ENCODE assay signal across 19 cellular contexts in the genomic region with DNA sequence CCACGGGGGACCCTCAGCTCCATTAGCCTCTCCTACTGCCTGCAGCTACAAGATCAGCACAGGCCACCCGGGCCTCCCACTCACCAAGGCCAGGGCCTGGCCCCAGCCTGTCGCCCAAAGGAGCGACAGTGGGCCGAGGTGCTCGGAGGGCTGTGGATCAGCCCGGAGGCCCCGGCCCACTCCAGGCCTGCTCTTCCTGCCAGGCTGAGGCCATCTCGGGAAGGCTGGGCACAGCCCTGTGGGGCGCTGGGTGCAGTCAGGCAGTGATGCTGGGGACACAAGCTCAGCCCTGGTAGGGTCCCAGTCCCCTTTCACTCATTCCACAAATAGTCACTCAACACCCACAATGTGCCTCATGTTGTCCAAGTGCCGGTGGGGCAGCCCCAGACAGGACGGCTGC. TPM values are rescaled to one million over a fixed set of nuclear protein-coding genes. Genes with fewer than 3 reads are reported as not detected.
A peak's percentile ranks its signal among the peaks of the same experiment; 100 is the strongest.
DNase-seq lines count a peak whose midpoint lies in the region; ATAC-seq and TF ChIP-seq lines count a peak whose summit lies in the region.
"Had no signal": no experiment of that assay in that cellular context is flagged by ENCODE, and none has a peak within 500 bp of the region (broad histone marks: within the 10 kb centered on the region; RNA-seq: fewer than 3 reads in every experiment).

No MANE protein-coding gene starts in this region.

- H3K27ac ChIP-seq in body of pancreas (peak overlapping the region; percentile 75 to 96 (median 84)), gastroesophageal sphincter (peak overlapping the region in 2 of 4 donors; percentile 37 to 53), mucosa of rectum (ENCODE audit: low read depth in 2 of 2, low read length in 2 of 2) (peak overlapping the region; percentile 72 to 80), stomach (peak overlapping the region; percentile 82 to 90 (median 87))
- H3K27ac ChIP-seq: testis, WERI-Rb-1 had no signal

- TF ChIP-seq EP300 in gastroesophageal sphincter (IDR thresholded peaks at IDR 0.05) (no peak), stomach (IDR thresholded peaks at IDR 0.05) (no peak)

- WGBS in body of pancreas, 2 donors: 66 to 79% methylated on average over 2 to 12 of the region's 12 CpGs
- no CpG with 5 or more reads among the region's 12 CpGs for WGBS in gastroesophageal sphincter (ENCODE audit: low coverage in 1 of 2), 2 donors
- WGBS in stomach, 5 donors: 22 to 82% (median 45%) methylated on average over 6 to 12 of the region's 12 CpGs

- ATAC-seq in body of pancreas: no peak
- ATAC-seq in gastroesophageal sphincter: peak; percentile 19
- ATAC-seq in esophagus mucosa: no peak
- ATAC-seq: natural killer cell treated with Interleukin-12 subunit alpha and Interleukin-12 subunit beta and Interleukin-15 and Interleukin-18, amount 100 ng/mL, for 72 hours had no signal

- DNase-seq in body of pancreas: no peak
- no peak for DNase-seq in stomach
- DNase-seq in activated CD4-positive, alpha-beta T cell treated with anti-CD3 and anti-CD28 coated beads, Interleukin-2, amount 50 U/mL, for 48 hours: no peak
- DNase-seq in DMS 273 treated with DMSO at 0.1 percent for 48 hours (lab: John Stamatoyannopoulos, UW): no peak
- DNase-seq: activated CD4-positive, alpha-beta memory T cell treated with anti-CD3 and anti-CD28 coated beads, Interleukin-2, amount 10 ng/mL, durations not matched to agents 7 days and 5 days; CD8-positive, alpha-beta memory T cell; central memory CD4-positive, alpha-beta T cell; DND-41; effector CD4-positive, alpha-beta T cell; Karpas-422; NCI-H1048; stimulated activated CD4-positive, alpha-beta T cell treated with anti-CD3 and anti-CD28 coated beads, Interleukin-12 subunit alpha, Interleukin-12 subunit beta, amount 100 ng/mL, for 4 hours; stimulated activated CD8-positive, alpha-beta memory T cell treated with anti-CD3 and anti-CD28 coated beads, Interleukin-4, amount 100 ng/mL, for 48 hours; testis; WERI-Rb-1 had no signal

- peak overlapping the region in 1 of 2 donors; percentile 55 for H3K9ac ChIP-seq in mucosa of rectum (ENCODE audit: low read depth in 1 of 2, low read length in 2 of 2)

- H3K27me3 ChIP-seq in body of pancreas (no peaks in the 10 kb centered on the region), gastroesophageal sphincter (no peaks in the 10 kb centered on the region), mucosa of rectum (ENCODE audit: control insufficient read depth in 2 of 2, insufficient read depth in 2 of 2, low read length in 2 of 2) (no peaks in the 10 kb centered on the region), stomach (no peaks in the 10 kb centered on the region)
- H3K27me3 ChIP-seq: testis had no signal

- intact Hi-C loops in body of pancreas (cut with DNase I): no loop called here
- intact Hi-C loops in stomach (cut with DNase I; ENCODE audit: low total_unique reads): no loop called here

- H3K36me3 ChIP-seq in body of pancreas (replicated peaks in 1 of 2; ENCODE audit: insufficient read depth in 1 of 2, low read depth in 2 of 2) (no peaks in the 10 kb centered on the region), gastroesophageal sphincter (no peaks in the 10 kb centered on the region), mucosa of rectum (ENCODE audit: control insufficient read depth in 2 of 2, insufficient read depth in 2 of 2, low read length in 2 of 2) (no peaks in the 10 kb centered on the region), stomach (no peaks in the 10 kb centered on the region)
- H3K36me3 ChIP-seq: WERI-Rb-1 had no signal

- TF ChIP-seq POLR2A in body of pancreas (IDR thresholded peaks at IDR 0.05) (no peak), gastroesophageal sphincter (IDR thresholded peaks at IDR 0.05) (no peak), stomach (IDR thresholded peaks at IDR 0.05) (no peak)

- H3K9me3 ChIP-seq in body of pancreas (no peaks in the 10 kb centered on the region), gastroesophageal sphincter (no peaks in the 10 kb centered on the region), mucosa of rectum (ENCODE audit: control insufficient read depth in 2 of 2, low read length in 2 of 2) (no peaks in the 10 kb centered on the region), stomach (no peaks in the 10 kb centered on the region)
- H3K9me3 ChIP-seq: testis had no signal

- H3K4me3 ChIP-seq in body of pancreas (no peak overlapping the region), gastroesophageal sphincter (no peak overlapping the region), mucosa of rectum (ENCODE audit: low read length in 2 of 2) (no peak overlapping the region), stomach (no peak overlapping the region)
- H3K4me3 ChIP-seq: testis had no signal

- no peak for TF ChIP-seq CTCF in body of pancreas (IDR thresholded peaks at IDR 0.05)
- no peak for TF ChIP-seq CTCF in gastroesophageal sphincter (IDR thresholded peaks at IDR 0.05)
- TF ChIP-seq CTCF in stomach (IDR thresholded peaks at IDR 0.05): no peak

- H3K4me1 ChIP-seq in body of pancreas (peaks cover 41% of the 10 kb centered on the region), gastroesophageal sphincter (peaks cover 0 to 32% (median 3%) of the 10 kb centered on the region in 3 donors), mucosa of rectum (ENCODE audit: control insufficient read depth in 2 of 2, insufficient read depth in 2 of 2, low read length in 2 of 2) (peaks cover 29 to 32% of the 10 kb centered on the region in 2 donors), stomach (peaks cover 48 to 76% (median 62%) of the 10 kb centered on the region in 4 donors)
- H3K4me1 ChIP-seq: testis had no signal

RNA-seq across cellular contexts. Expression of gene CASZ1, which starts 58.8 kb away (rescaled TPM):
- total RNA-seq in body of pancreas (10 to 100 TPM in 1 of 2 donors, 1 to 10 TPM in 1; 9.3 to 14.2 TPM), gastroesophageal sphincter (10 to 100 TPM; 22.1 to 47.4 (median 28.0) TPM), stomach (100 to 1,000 TPM in 2 of 5 donors, 10 to 100 TPM in 3; 24.6 to 166 (median 66.5) TPM), esophagus mucosa (22.8 TPM)
- polyA plus RNA-seq in stomach: 10 to 100 TPM in 1 of 3 donors, 1 to 10 TPM in 2; 6.0 to 11.8 (median 6.5) TPM
